33 cellular contexts compared by ENCODE assay signal in the genomic region with DNA sequence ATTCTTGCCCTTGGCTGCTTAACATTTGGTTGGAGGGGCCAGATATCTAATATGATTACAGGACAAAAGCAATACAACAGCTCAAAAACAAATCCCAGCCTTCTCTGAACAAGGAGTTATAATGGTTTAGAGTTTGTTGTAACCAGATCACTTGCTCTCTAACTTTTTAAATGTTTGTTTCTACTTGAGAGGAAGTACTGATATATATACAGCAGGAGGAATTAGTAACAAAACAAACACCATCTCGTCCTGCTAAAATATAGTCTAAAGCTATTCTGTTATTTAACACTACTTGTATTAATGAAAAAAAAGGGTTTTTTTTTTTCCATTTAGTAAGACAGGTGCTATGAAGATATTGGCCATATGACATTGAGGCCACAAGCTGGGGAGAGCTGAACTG.
"Had no signal": no experiment of that assay in that cellular context is flagged by ENCODE, and none has a peak within 500 bp of the region (broad histone marks: within the 10 kb centered on the region; RNA-seq: fewer than 3 reads in every experiment).

No MANE protein-coding gene starts in this region.

- H3K9me3 ChIP-seq: ascending aorta had no signal

- DNase-seq: activated CD4-positive, alpha-beta memory T cell treated with anti-CD3 and anti-CD28 coated beads, Interleukin-2, amount 10 ng/mL, durations not matched to agents 7 days and 5 days; activated CD4-positive, alpha-beta T cell treated with anti-CD3 and anti-CD28 coated beads for 1 hour; activated CD4-positive, alpha-beta T cell treated with anti-CD3 and anti-CD28 coated beads for 36 hours; activated CD4-positive, alpha-beta T cell treated with anti-CD3 and anti-CD28 coated beads for 48 hours; activated CD4-positive, alpha-beta T cell treated with anti-CD3 and anti-CD28 coated beads, Interleukin-2, amount 10 ng/mL, durations not matched to agents 7 days and 5 days; activated CD4-positive, alpha-beta T cell treated with anti-CD3 and anti-CD28 coated beads, Interleukin-2, amount 50 U/mL, for 48 hours; activated CD4-positive, CD25-positive, alpha-beta regulatory T cell; activated CD8-positive, alpha-beta memory T cell treated with anti-CD3 and anti-CD28 coated beads for 24 hours; activated CD8-positive, alpha-beta memory T cell treated with anti-CD3 and anti-CD28 coated beads, Interleukin-2, amount 10 ng/mL, durations not matched to agents 7 days and 5 days; activated CD8-positive, alpha-beta memory T cell treated with anti-CD3 and anti-CD28 coated beads, Interleukin-2, amount 50 U/mL, for 48 hours; activated CD8-positive, alpha-beta T cell treated with anti-CD3 and anti-CD28 coated beads, Interleukin-2, amount 10 ng/mL, durations not matched to agents 7 days and 5 days; activated effector memory CD4-positive, alpha-beta T cell treated with Interleukin-2 at 50 U/mL for 16 hours; activated gamma-delta T cell; activated naive CD4-positive, alpha-beta T cell treated with anti-CD3 and anti-CD28 coated beads, Interleukin-2, amount 10 ng/mL, durations not matched to agents 7 days and 5 days; activated naive CD4-positive, alpha-beta T cell treated with Interleukin-2 at 50 U/mL for 16 hours; activated naive CD8-positive, alpha-beta T cell treated with anti-CD3 and anti-CD28 coated beads, Interleukin-2, amount 10 ng/mL, durations not matched to agents 7 days and 5 days; activated naive CD8-positive, alpha-beta T cell treated with anti-CD3 and anti-CD28 coated beads, Interleukin-2, amount 50 U/mL, for 24 hours; activated T-cell treated with anti-CD3 and anti-CD28 coated beads, Interleukin-2, amount 50 U/mL, for 24 hours; activated T-cell treated with anti-CD3 and anti-CD28 coated beads, Interleukin-2, amount 50 U/mL, for 48 hours; amygdala; anterior cingulate cortex; caudate nucleus; cerebellar nuclear complex; T-helper 1 cell; T-helper 2 cell; T-helper 9 cell; WERI-Rb-1 had no signal

- FAIRE-seq: bronchial epithelial cell, TTC549 had no signal

- H3K36me3 ChIP-seq: ascending aorta, cardiac muscle cell, WERI-Rb-1 had no signal

- H3K27me3 ChIP-seq: ascending aorta had no signal

- H3K4me3 ChIP-seq: ascending aorta, cardiac muscle cell had no signal

- ATAC-seq: activated CD4-positive, alpha-beta T cell treated with anti-CD3 and anti-CD28 coated beads for 36 hours; activated CD4-positive, CD25-positive, alpha-beta regulatory T cell treated with anti-CD3 and anti-CD28 coated beads, Interleukin-2, amount 50 U/mL, for 24 hours; activated CD8-positive, alpha-beta memory T cell treated with anti-CD3 and anti-CD28 coated beads, Interleukin-2, amount 10 ng/mL, durations not matched to agents 7 days and 5 days; activated CD8-positive, alpha-beta T cell treated with anti-CD3 and anti-CD28 coated beads, Interleukin-2, amount 10 ng/mL, durations not matched to agents 7 days and 5 days; activated naive CD8-positive, alpha-beta T cell treated with anti-CD3 and anti-CD28 coated beads, Interleukin-2, amount 50 U/mL, for 24 hours; WTC11 had no signal

- H3K4me1 ChIP-seq: ascending aorta had no signal

- H3K27ac ChIP-seq: ascending aorta, cardiac muscle cell, WERI-Rb-1 had no signal
